In the genomic region with DNA sequence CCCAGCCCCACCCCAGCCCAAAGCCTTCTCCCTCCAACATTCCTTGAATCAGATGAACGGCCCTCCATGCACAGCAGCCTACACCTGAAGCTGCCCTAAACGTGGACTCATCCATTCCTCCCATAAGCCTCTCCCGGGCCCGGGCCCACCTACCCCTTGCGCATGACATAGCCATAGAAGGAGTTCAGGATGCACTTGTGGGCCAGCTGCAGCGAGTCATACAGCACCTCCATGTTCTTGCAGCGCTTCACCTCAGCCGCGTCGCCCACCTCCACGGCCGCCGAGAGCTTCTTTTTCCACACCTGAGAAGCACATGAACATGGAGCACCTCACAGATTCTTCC, we compare ENCODE assay signal across 14 cellular contexts. TPM values are rescaled to one million over a fixed set of nuclear protein-coding genes. Genes with fewer than 3 reads are reported as not detected.
DNase-seq lines count a peak whose midpoint lies in the region; ATAC-seq and TF ChIP-seq lines count a peak whose summit lies in the region.
"Had no signal": no experiment of that assay in that cellular context is flagged by ENCODE, and none has a peak within 500 bp of the region (broad histone marks: within the 10 kb centered on the region; RNA-seq: fewer than 3 reads in every experiment).

No MANE protein-coding gene starts in this region.

- peaks cover 55% of the 10 kb centered on the region for H3K36me3 Mint-ChIP-seq in activated naive CD8-positive, alpha-beta T cell treated with anti-CD3 and anti-CD28 coated beads, Interleukin-2, amount 10 ng/mL, durations not matched to agents 7 days and 5 days
- H3K36me3 Mint-ChIP-seq in activated naive CD8-positive, alpha-beta T cell treated with anti-CD3 and anti-CD28 coated beads, Interleukin-2, amount 50 U/mL, for 24 hours (ENCODE audit: low read depth): peaks cover 72% of the 10 kb centered on the region
- peaks cover 68% of the 10 kb centered on the region for H3K36me3 Mint-ChIP-seq in activated T-helper 1 cell treated with anti-CD3 and anti-CD28 coated beads, Interleukin-12 subunit alpha, Interleukin-12 subunit beta, Interleukin-2, Interleukin-4 antibody, amounts not matched to agents 30 ng/mL and 10 ng/mL and 1 ng/mL, durations not matched to agents 14 hours and 24 hours and 36 hours (ENCODE audit: low read depth)
- H3K36me3 Mint-ChIP-seq in Caco-2 (ENCODE audit: insufficient read depth, unreplicated experiment): peaks cover 81% of the 10 kb centered on the region

- H3K27me3 Mint-ChIP-seq in activated naive CD8-positive, alpha-beta T cell treated with anti-CD3 and anti-CD28 coated beads, Interleukin-2, amount 10 ng/mL, durations not matched to agents 7 days and 5 days: no peaks in the 10 kb centered on the region
- H3K27me3 Mint-ChIP-seq in activated naive CD8-positive, alpha-beta T cell treated with anti-CD3 and anti-CD28 coated beads, Interleukin-2, amount 50 U/mL, for 24 hours: no peaks in the 10 kb centered on the region
- H3K27me3 Mint-ChIP-seq in activated T-helper 1 cell treated with anti-CD3 and anti-CD28 coated beads, Interleukin-12 subunit alpha, Interleukin-12 subunit beta, Interleukin-2, Interleukin-4 antibody, amounts not matched to agents 30 ng/mL and 10 ng/mL and 1 ng/mL, durations not matched to agents 14 hours and 24 hours and 36 hours (ENCODE audit: insufficient read depth): no peaks in the 10 kb centered on the region
- H3K27me3 Mint-ChIP-seq in Caco-2 (ENCODE audit: insufficient read depth, unreplicated experiment): no peaks in the 10 kb centered on the region
- H3K27me3 Mint-ChIP-seq: B cell had no signal

- intact Hi-C loops in activated T-helper 1 cell treated with anti-CD3 and anti-CD28 coated beads, Interleukin-12 subunit alpha, Interleukin-12 subunit beta, Interleukin-2, Interleukin-4 antibody, amounts not matched to agents 30 ng/mL and 10 ng/mL and 1 ng/mL, durations not matched to agents 14 hours and 24 hours and 36 hours (cut with micrococcal nuclease): no loop called here
- intact Hi-C loops in Caco-2 (cut with micrococcal nuclease; ENCODE audit: unreplicated experiment): no loop called here

- H3K27me3 ChIP-seq in neutrophil (no peaks in the 10 kb centered on the region), Caco-2 (replicated peaks; ENCODE audit: control insufficient read depth, insufficient read depth, low read length) (no peaks in the 10 kb centered on the region)

- H3K27ac ChIP-seq in neutrophil: peak overlapping the region; percentile 80
- H3K27ac ChIP-seq: HL-60 had no signal

- no peak overlapping the region for H3K4me3 ChIP-seq in neutrophil (ENCODE audit: low read depth in 1 of 2, low read length in 1 of 2)
- no peak overlapping the region for H3K4me3 ChIP-seq in Caco-2 (ENCODE audit: low read depth, low read length)

- no peaks in the 10 kb centered on the region for H3K9me3 Mint-ChIP-seq in activated naive CD8-positive, alpha-beta T cell treated with anti-CD3 and anti-CD28 coated beads, Interleukin-2, amount 10 ng/mL, durations not matched to agents 7 days and 5 days
- H3K9me3 Mint-ChIP-seq in activated naive CD8-positive, alpha-beta T cell treated with anti-CD3 and anti-CD28 coated beads, Interleukin-2, amount 50 U/mL, for 24 hours: no peaks in the 10 kb centered on the region
- H3K9me3 Mint-ChIP-seq in activated T-helper 1 cell treated with anti-CD3 and anti-CD28 coated beads, Interleukin-12 subunit alpha, Interleukin-12 subunit beta, Interleukin-2, Interleukin-4 antibody, amounts not matched to agents 30 ng/mL and 10 ng/mL and 1 ng/mL, durations not matched to agents 14 hours and 24 hours and 36 hours: no peaks in the 10 kb centered on the region
- no peaks in the 10 kb centered on the region for H3K9me3 Mint-ChIP-seq in Caco-2 (ENCODE audit: unreplicated experiment)
- H3K9me3 Mint-ChIP-seq: CD8-positive, alpha-beta T cell had no signal

- H3K4me3 Mint-ChIP-seq in activated naive CD8-positive, alpha-beta T cell treated with anti-CD3 and anti-CD28 coated beads, Interleukin-2, amount 10 ng/mL, durations not matched to agents 7 days and 5 days: no peak overlapping the region
- no peak overlapping the region for H3K4me3 Mint-ChIP-seq in activated naive CD8-positive, alpha-beta T cell treated with anti-CD3 and anti-CD28 coated beads, Interleukin-2, amount 50 U/mL, for 24 hours
- H3K4me3 Mint-ChIP-seq in activated T-helper 1 cell treated with anti-CD3 and anti-CD28 coated beads, Interleukin-12 subunit alpha, Interleukin-12 subunit beta, Interleukin-2, Interleukin-4 antibody, amounts not matched to agents 30 ng/mL and 10 ng/mL and 1 ng/mL, durations not matched to agents 14 hours and 24 hours and 36 hours: no peak overlapping the region
- H3K4me3 Mint-ChIP-seq in Caco-2 (ENCODE audit: unreplicated experiment): no peak overlapping the region
- H3K4me3 Mint-ChIP-seq: B cell; CD14-positive monocyte; CD8-positive, alpha-beta T cell had no signal

- H3K4me1 Mint-ChIP-seq in activated naive CD8-positive, alpha-beta T cell treated with anti-CD3 and anti-CD28 coated beads, Interleukin-2, amount 10 ng/mL, durations not matched to agents 7 days and 5 days: peaks cover 43% of the 10 kb centered on the region
- H3K4me1 Mint-ChIP-seq in activated naive CD8-positive, alpha-beta T cell treated with anti-CD3 and anti-CD28 coated beads, Interleukin-2, amount 50 U/mL, for 24 hours: no peaks in the 10 kb centered on the region
- H3K4me1 Mint-ChIP-seq in activated T-helper 1 cell treated with anti-CD3 and anti-CD28 coated beads, Interleukin-12 subunit alpha, Interleukin-12 subunit beta, Interleukin-2, Interleukin-4 antibody, amounts not matched to agents 30 ng/mL and 10 ng/mL and 1 ng/mL, durations not matched to agents 14 hours and 24 hours and 36 hours (ENCODE audit: low read depth): peaks cover 30% of the 10 kb centered on the region
- no peaks in the 10 kb centered on the region for H3K4me1 Mint-ChIP-seq in Caco-2 (ENCODE audit: low read depth, unreplicated experiment)
- H3K4me1 Mint-ChIP-seq: B cell had no signal

- no peak for DNase-seq in activated naive CD8-positive, alpha-beta T cell treated with anti-CD3 and anti-CD28 coated beads, Interleukin-2, amount 10 ng/mL, durations not matched to agents 7 days and 5 days
- no peak for DNase-seq in activated naive CD8-positive, alpha-beta T cell treated with anti-CD3 and anti-CD28 coated beads, Interleukin-2, amount 50 U/mL, for 24 hours
- no peak for DNase-seq in activated T-helper 1 cell treated with anti-CD3 and anti-CD28 coated beads, Interleukin-12 subunit alpha, Interleukin-12 subunit beta, Interleukin-2, Interleukin-4 antibody, amounts not matched to agents 30 ng/mL and 10 ng/mL and 1 ng/mL, durations not matched to agents 14 hours and 24 hours and 36 hours (ENCODE audit: low spot score)
- DNase-seq in NCI-H2171 treated with DMSO at 0.1 percent for 48 hours (lab: John Stamatoyannopoulos, UW) (no peak), Caco-2 (no peak), amygdala (lab: John Stamatoyannopoulos, UW) (no peak)
- DNase-seq: CD8-positive, alpha-beta T cell; COR-L47 had no signal

- POLR2A ChIA-PET in activated naive CD8-positive, alpha-beta T cell treated with anti-CD3 and anti-CD28 coated beads, Interleukin-2, amount 10 ng/mL, durations not matched to agents 7 days and 5 days (lab: Charles Lee): interaction anchor here (0.6 kb wide), 1 partner anchor 170 kb away, joined by 6 read pairs; no protein-coding TSS in a partner anchor
- POLR2A ChIA-PET in Caco-2 (lab: Charles Lee): no interaction called here

- TF ChIP-seq CTCF in neutrophil (IDR thresholded peaks at IDR 0.05) (no peak), Caco-2 (IDR thresholded peaks at IDR 0.05; ENCODE audit: insufficient read depth in 1 of 2, low read depth in 1 of 2, low read length in 1 of 2, severe bottlenecking in 1 of 2, unreplicated experiment in 1 of 2) (no peak)

- H3K27ac Mint-ChIP-seq in activated naive CD8-positive, alpha-beta T cell treated with anti-CD3 and anti-CD28 coated beads, Interleukin-2, amount 10 ng/mL, durations not matched to agents 7 days and 5 days: peak overlapping the region; percentile 23
- no peak overlapping the region for H3K27ac Mint-ChIP-seq in activated naive CD8-positive, alpha-beta T cell treated with anti-CD3 and anti-CD28 coated beads, Interleukin-2, amount 50 U/mL, for 24 hours
- H3K27ac Mint-ChIP-seq in activated T-helper 1 cell treated with anti-CD3 and anti-CD28 coated beads, Interleukin-12 subunit alpha, Interleukin-12 subunit beta, Interleukin-2, Interleukin-4 antibody, amounts not matched to agents 30 ng/mL and 10 ng/mL and 1 ng/mL, durations not matched to agents 14 hours and 24 hours and 36 hours: peak overlapping the region; percentile 62
- H3K27ac Mint-ChIP-seq in Caco-2 (ENCODE audit: unreplicated experiment): no peak overlapping the region
- H3K27ac Mint-ChIP-seq: B cell; CD8-positive, alpha-beta T cell had no signal

- H3K9me3 ChIP-seq in neutrophil (no peaks in the 10 kb centered on the region), Caco-2 (no peaks in the 10 kb centered on the region)

- H3K4me1 ChIP-seq in neutrophil (ENCODE audit: control insufficient read depth in 1 of 2, insufficient read depth in 1 of 2, low read depth in 1 of 2, low read length in 1 of 2): peaks cover 59 to 60% of the 10 kb centered on the region in 2 experiments
- H3K4me1 ChIP-seq in Caco-2: no peaks in the 10 kb centered on the region

- ATAC-seq in activated naive CD8-positive, alpha-beta T cell treated with anti-CD3 and anti-CD28 coated beads, Interleukin-2, amount 10 ng/mL, durations not matched to agents 7 days and 5 days (ENCODE audit: low read depth): no peak
- no peak for ATAC-seq in activated naive CD8-positive, alpha-beta T cell treated with anti-CD3 and anti-CD28 coated beads, Interleukin-2, amount 50 U/mL, for 24 hours
- ATAC-seq: CD8-positive, alpha-beta T cell; HCT116 had no signal

- H3K36me3 ChIP-seq in neutrophil (peaks cover 37% of the 10 kb centered on the region), Caco-2 (ENCODE audit: control insufficient read depth, insufficient read depth, low read length) (peaks cover 1% of the 10 kb centered on the region)

- BruUV-seq in Caco-2 (replicated peaks; lab: Mats Ljungman, UMichigan): no TSS peak

- CTCF ChIA-PET in Caco-2 (lab: Charles Lee): no interaction called here

RNA-seq across cellular contexts. Expression of a gene that starts 22.0 kb away (rescaled TPM):
- total RNA-seq in activated naive CD8-positive, alpha-beta T cell treated with anti-CD3 and anti-CD28 coated beads, Interleukin-2, amount 10 ng/mL, durations not matched to agents 7 days and 5 days: 100 to 1,000 TPM; 168 TPM
- 168 and 170 TPM in 2 replicates for total RNA-seq in activated T-helper 1 cell treated with anti-CD3 and anti-CD28 coated beads, Interleukin-12 subunit alpha, Interleukin-12 subunit beta, Interleukin-2, Interleukin-4 antibody, amounts not matched to agents 30 ng/mL and 10 ng/mL and 1 ng/mL, durations not matched to agents 14 hours and 24 hours and 36 hours
- total RNA-seq in Caco-2 (2022): 167 and 170 TPM in 2 replicates

RNA-seq across cellular contexts. Expression of a gene that starts 22.3 kb away (rescaled TPM):
- 10 to 100 TPM; 26.6 to 29.2 TPM for total RNA-seq in activated naive CD8-positive, alpha-beta T cell treated with anti-CD3 and anti-CD28 coated beads, Interleukin-2, amount 10 ng/mL, durations not matched to agents 7 days and 5 days
- total RNA-seq in activated T-helper 1 cell treated with anti-CD3 and anti-CD28 coated beads, Interleukin-12 subunit alpha, Interleukin-12 subunit beta, Interleukin-2, Interleukin-4 antibody, amounts not matched to agents 30 ng/mL and 10 ng/mL and 1 ng/mL, durations not matched to agents 14 hours and 24 hours and 36 hours: 21.5 and 23.3 TPM in 2 replicates
- 29.8 and 39.9 TPM in 2 replicates for total RNA-seq in Caco-2 (2022)

RNA-seq across cellular contexts. Expression of a gene that starts 45.5 kb away (rescaled TPM):
- total RNA-seq in activated naive CD8-positive, alpha-beta T cell treated with anti-CD3 and anti-CD28 coated beads, Interleukin-2, amount 10 ng/mL, durations not matched to agents 7 days and 5 days: 10 to 100 TPM; 34.3 to 41.8 TPM
- total RNA-seq in activated T-helper 1 cell treated with anti-CD3 and anti-CD28 coated beads, Interleukin-12 subunit alpha, Interleukin-12 subunit beta, Interleukin-2, Interleukin-4 antibody, amounts not matched to agents 30 ng/mL and 10 ng/mL and 1 ng/mL, durations not matched to agents 14 hours and 24 hours and 36 hours: 107 and 111 TPM in 2 replicates
- total RNA-seq in Caco-2 (2022): 78.1 and 87.8 TPM in 2 replicates

RNA-seq across cellular contexts. Expression of a gene that starts 46.5 kb away (rescaled TPM):
- total RNA-seq in activated naive CD8-positive, alpha-beta T cell treated with anti-CD3 and anti-CD28 coated beads, Interleukin-2, amount 10 ng/mL, durations not matched to agents 7 days and 5 days: not detected
- not detected in 2 replicates for total RNA-seq in activated T-helper 1 cell treated with anti-CD3 and anti-CD28 coated beads, Interleukin-12 subunit alpha, Interleukin-12 subunit beta, Interleukin-2, Interleukin-4 antibody, amounts not matched to agents 30 ng/mL and 10 ng/mL and 1 ng/mL, durations not matched to agents 14 hours and 24 hours and 36 hours
- not detected in 2 replicates for total RNA-seq in Caco-2 (2022)
- total RNA-seq: B cell; CD8-positive, alpha-beta T cell; H4 had no signal

RNA-seq across cellular contexts. Expression of a gene that starts 54.7 kb away (rescaled TPM):
- total RNA-seq in activated naive CD8-positive, alpha-beta T cell treated with anti-CD3 and anti-CD28 coated beads, Interleukin-2, amount 10 ng/mL, durations not matched to agents 7 days and 5 days: not detected
- not detected in 2 replicates for total RNA-seq in activated T-helper 1 cell treated with anti-CD3 and anti-CD28 coated beads, Interleukin-12 subunit alpha, Interleukin-12 subunit beta, Interleukin-2, Interleukin-4 antibody, amounts not matched to agents 30 ng/mL and 10 ng/mL and 1 ng/mL, durations not matched to agents 14 hours and 24 hours and 36 hours
- not detected in 2 replicates for total RNA-seq in Caco-2 (2022)
- total RNA-seq: B cell; CD8-positive, alpha-beta T cell; H4 had no signal

Comparison
In these comparisons a context has a peak if more than half of its experiments do, and no peak if none do; other contexts are left out.
1. H3K27ac Mint-ChIP-seq: peak in activated naive CD8-positive, alpha-beta T cell treated with anti-CD3 and anti-CD28 coated beads, Interleukin-2, amount 10 ng/mL, durations not matched to agents 7 days and 5 days (single experiment) and activated T-helper 1 cell treated with anti-CD3 and anti-CD28 coated beads, Interleukin-12 subunit alpha, Interleukin-12 subunit beta, Interleukin-2, Interleukin-4 antibody, amounts not matched to agents 30 ng/mL and 10 ng/mL and 1 ng/mL, durations not matched to agents 14 hours and 24 hours and 36 hours (single experiment); none in activated naive CD8-positive, alpha-beta T cell treated with anti-CD3 and anti-CD28 coated beads, Interleukin-2, amount 50 U/mL, for 24 hours (single experiment) and Caco-2 (single experiment).